ENCODE assay signal across 7 cellular contexts in genomic region chr2:69829243-69830044, GRCh38.
DNase-seq lines count a peak whose midpoint lies in the region; ATAC-seq lines count a peak whose summit lies in the region.

GMCL1 (plus strand) TSS chr2:69829660; CDS start chr2:69829893, 233 bp downstream.

- ATAC-seq in GM18517 (IDR thresholded peaks at IDR 0.05; ENCODE audit: unreplicated experiment): peak; percentile 86
- ATAC-seq in HG03039 (IDR thresholded peaks at IDR 0.05; ENCODE audit: unreplicated experiment): peak; percentile 84

- peak; percentile 89 to 91 for DNase-seq in NCI-H2081 (lab: John Stamatoyannopoulos, UW)
- DNase-seq in T-helper 9 cell: peak; percentile 99
- DNase-seq in astrocyte of the hippocampus (ENCODE audit: low read depth, low spot score): peak; percentile 99
- DNase-seq in hippocampal formation (lab: John Stamatoyannopoulos, UW): peak; percentile 80 to 95
- DNase-seq in retina: peak; percentile 98

Comparison
In these comparisons a context has a peak if more than half of its experiments do, and no peak if none do; other contexts are left out.
1. Peak in every context shown above with its lines: DNase-seq and ATAC-seq.